Comparison of ENCODE assay signal across 20 cellular contexts in genomic region chr1:96772972-96773371, GRCh38.
"Had no signal": no experiment of that assay in that cellular context is flagged by ENCODE, and none has a peak within 500 bp of the region (broad histone marks: within the 10 kb centered on the region; RNA-seq: fewer than 3 reads in every experiment).

No MANE protein-coding gene starts in this region.

- DNase-seq: colonic mucosa; effector CD8-positive, alpha-beta T cell; foreskin melanocyte; heart right ventricle; left colon; left ventricle myocardium superior; naive thymus-derived CD4-positive, alpha-beta T cell; psoas muscle; spleen; stimulated activated CD4-positive, alpha-beta T cell treated with anti-CD3 and anti-CD28 coated beads, Interleukin-15, amount 100 ng/mL, for 24 hours; stimulated activated CD4-positive, alpha-beta T cell treated with anti-CD3 and anti-CD28 coated beads, Interleukin-1b, Interleukin-23, amount 100 ng/mL, for 48 hours; stimulated activated CD4-positive, alpha-beta T cell treated with anti-CD3 and anti-CD28 coated beads, Interleukin-4, amount 100 ng/mL, for 24 hours; tibial artery; uterus had no signal

- H3K36me3 ChIP-seq: colonic mucosa, uterus had no signal

- H3K27me3 ChIP-seq: colonic mucosa, heart right ventricle, neutrophil, spleen, tibial artery, upper lobe of left lung, uterus had no signal

- H3K4me1 ChIP-seq: colonic mucosa, heart right ventricle, psoas muscle, spleen, tibial artery, upper lobe of left lung, uterus had no signal

- H3K4me3 ChIP-seq: colonic mucosa, heart right ventricle, lung, psoas muscle, spleen, tibial artery, upper lobe of left lung, uterus had no signal

- ATAC-seq: heart right ventricle; left ventricle myocardium superior; naive thymus-derived CD4-positive, alpha-beta T cell; psoas muscle; sciatic nerve; stimulated activated memory B cell treated with anti-CD40 and anti-IgM and Interleukin-4, amounts not matched to agents 10 μg/mL and 1 μg/mL and 100 μg/mL, for 72 hours had no signal

- H3K27ac ChIP-seq: colonic mucosa, heart right ventricle, neutrophil, psoas muscle, spleen, tibial artery, upper lobe of left lung, uterus had no signal

- H3K27ac Mint-ChIP-seq: stimulated activated memory B cell treated with anti-CD40 and anti-IgM and Interleukin-4, amounts not matched to agents 10 μg/mL and 1 μg/mL and 100 μg/mL, for 72 hours; stimulated activated naive CD8-positive, alpha-beta T cell treated with anti-CD3 and anti-CD28 coated beads, Interleukin-15, Interleukin-2, amounts not matched to agents 100 ng/mL and 50 ng/mL, for 24 hours had no signal

- H3K4me3 Mint-ChIP-seq: naive thymus-derived CD4-positive, alpha-beta T cell; stimulated activated memory B cell treated with anti-CD40 and anti-IgM and Interleukin-4, amounts not matched to agents 10 μg/mL and 1 μg/mL and 100 μg/mL, for 72 hours; stimulated activated naive CD8-positive, alpha-beta T cell treated with anti-CD3 and anti-CD28 coated beads, Interleukin-15, Interleukin-2, amounts not matched to agents 100 ng/mL and 50 ng/mL, for 24 hours had no signal

- H3K9me3 ChIP-seq: colonic mucosa, heart right ventricle, neutrophil, psoas muscle, spleen, tibial artery, upper lobe of left lung, uterus had no signal

- H3K27me3 Mint-ChIP-seq: naive thymus-derived CD4-positive, alpha-beta T cell; stimulated activated memory B cell treated with anti-CD40 and anti-IgM and Interleukin-4, amounts not matched to agents 10 μg/mL and 1 μg/mL and 100 μg/mL, for 72 hours; stimulated activated naive CD8-positive, alpha-beta T cell treated with anti-CD3 and anti-CD28 coated beads, Interleukin-15, Interleukin-2, amounts not matched to agents 100 ng/mL and 50 ng/mL, for 24 hours had no signal

- H3K4me1 Mint-ChIP-seq: stimulated activated memory B cell treated with anti-CD40 and anti-IgM and Interleukin-4, amounts not matched to agents 10 μg/mL and 1 μg/mL and 100 μg/mL, for 72 hours had no signal

- H3K9me3 Mint-ChIP-seq: naive thymus-derived CD4-positive, alpha-beta T cell; stimulated activated memory B cell treated with anti-CD40 and anti-IgM and Interleukin-4, amounts not matched to agents 10 μg/mL and 1 μg/mL and 100 μg/mL, for 72 hours; stimulated activated naive CD8-positive, alpha-beta T cell treated with anti-CD3 and anti-CD28 coated beads, Interleukin-15, Interleukin-2, amounts not matched to agents 100 ng/mL and 50 ng/mL, for 24 hours had no signal
